Comparison of ENCODE assay signal across 12 cellular contexts in the genomic region with DNA sequence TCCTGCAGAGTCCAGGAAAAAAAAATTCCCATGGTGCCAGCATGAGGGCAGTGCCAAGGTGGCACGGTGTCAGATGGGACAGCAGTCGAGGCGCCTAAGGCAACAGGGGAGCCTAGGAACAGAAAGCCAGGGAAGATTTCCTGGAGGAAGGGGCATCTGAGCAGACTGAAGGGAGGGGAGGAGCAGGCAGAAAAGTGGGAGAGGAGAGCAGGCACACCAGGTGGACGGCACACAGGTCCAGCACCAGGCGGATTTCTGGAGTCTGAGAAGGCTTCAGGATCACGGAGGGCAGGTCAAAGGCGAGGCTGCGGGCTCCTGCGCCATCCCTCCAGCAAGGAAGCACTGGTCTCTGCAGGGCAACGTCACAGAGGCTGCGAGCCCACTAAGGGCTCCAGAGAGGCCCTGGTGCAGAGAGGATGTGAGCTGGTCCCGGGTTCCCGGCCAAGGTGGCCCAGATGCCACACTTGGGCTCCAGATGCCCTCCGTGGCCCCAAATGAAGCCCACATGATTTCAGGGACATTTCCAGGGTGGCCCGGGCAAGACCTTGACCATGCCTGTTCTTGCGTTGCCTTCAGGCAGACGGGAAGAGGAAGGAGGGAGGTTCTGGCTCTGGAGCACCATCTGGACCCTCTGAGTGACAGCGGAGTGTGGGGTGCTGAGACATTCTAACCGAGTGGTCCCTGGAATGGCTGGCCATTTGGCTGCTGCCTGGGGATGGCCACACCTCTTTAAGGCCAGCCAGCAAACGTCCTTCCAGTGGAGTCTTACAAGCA. TPM values are rescaled to one million over a fixed set of nuclear protein-coding genes. Genes with fewer than 3 reads are reported as not detected.
DNase-seq lines count a peak whose midpoint lies in the region; ATAC-seq, FAIRE-seq and TF ChIP-seq lines count a peak whose summit lies in the region.
"Had no signal": no experiment of that assay in that cellular context is flagged by ENCODE, and none has a peak within 500 bp of the region (broad histone marks: within the 10 kb centered on the region; RNA-seq: fewer than 3 reads in every experiment).

No MANE protein-coding gene starts in this region.

- no peak overlapping the region for H2BK120ac ChIP-seq in trophoblast cell (ENCODE audit: insufficient read depth, low read length, poor library complexity)

- H3K27ac Mint-ChIP-seq in activated CD4-positive, alpha-beta memory T cell treated with anti-CD3 and anti-CD28 coated beads for 36 hours, result no peak overlapping the region

- no peak overlapping the region for H2AK5ac ChIP-seq in trophoblast cell (ENCODE audit: low read length)

- H3F3A ChIP-seq in SK-N-SH (replicated peaks; ENCODE audit: insufficient read depth), result no peaks in the 10 kb centered on the region

- H4K91ac ChIP-seq in trophoblast cell (ENCODE audit: low read depth, low read length), result no peak overlapping the region

- FAIRE-seq in frontal cortex (lab: Jason Lieb, UNC), result no peak

- intact Hi-C loops in activated CD4-positive, alpha-beta memory T cell treated with anti-CD3 and anti-CD28 coated beads for 36 hours (cut with micrococcal nuclease), result loop anchor here (5.0 kb wide), 2 partner anchors 137 to 287 kb away; partner anchors contain the start of gene SAP130

- no peak for TF ChIP-seq EP300 in SK-N-SH (IDR thresholded peaks at IDR 0.05; ENCODE audit: borderline replicate concordance in 1 of 2, low read depth in 1 of 2, low read length in 1 of 2)

- no peak for ATAC-seq in SK-N-SH treated with all-trans-retinoic acid at 6 μM for 48 hours
- ATAC-seq in GM21529 (IDR thresholded peaks at IDR 0.05; ENCODE audit: unreplicated experiment), result no peak
- no peak for ATAC-seq in GM19463 (IDR thresholded peaks at IDR 0.05; ENCODE audit: unreplicated experiment)
- ATAC-seq: PC-3 had no signal

- H3K4me3 Mint-ChIP-seq in activated CD4-positive, alpha-beta memory T cell treated with anti-CD3 and anti-CD28 coated beads for 36 hours, result no peak overlapping the region

- TF ChIP-seq CTCF in SK-N-SH (IDR thresholded peaks at IDR 0.05), result no peak

- H3K4ac ChIP-seq in trophoblast cell (ENCODE audit: low read depth, low read length), result peak overlapping the region; percentile 9

- H3K9me3 ChIP-seq in SK-N-SH, result no peaks in the 10 kb centered on the region
- no peaks in the 10 kb centered on the region for H3K9me3 ChIP-seq in trophoblast cell (ENCODE audit: insufficient read depth, low read depth, low read length)
- H3K9me3 ChIP-seq: thyroid gland had no signal

- POLR2A ChIA-PET in SK-N-SH (lab: Yijun Ruan, JAX), result no interaction called here
- POLR2A ChIA-PET in activated CD4-positive, alpha-beta memory T cell treated with anti-CD3 and anti-CD28 coated beads for 36 hours (lab: Charles Lee), result no interaction called here

- peaks cover 6% of the 10 kb centered on the region; the same call in 1 of the 2 replicates for H3K79me2 ChIP-seq in SK-N-SH (ENCODE audit: insufficient read depth)
- peaks cover 26% of the 10 kb centered on the region for H3K79me2 ChIP-seq in trophoblast cell (ENCODE audit: control insufficient read depth, insufficient read depth, low read length, poor library complexity)

- H3K4me2 ChIP-seq in SK-N-SH (no peak overlapping the region), trophoblast cell (ENCODE audit: low read length) (no peak overlapping the region)

- H3K9me2 ChIP-seq in SK-N-SH, result no peaks in the 10 kb centered on the region

- peaks cover 0 to 80% of the 10 kb centered on the region in 2 experiments; a peak in 1 of 4 replicates for H3K4me1 ChIP-seq in SK-N-SH (ENCODE audit: control insufficient read depth in 1 of 2, insufficient read depth in 2 of 2, low read depth in 1 of 2, low read length in 1 of 2)
- peaks cover 8 to 13% of the 10 kb centered on the region in 2 experiments for H3K4me1 ChIP-seq in trophoblast cell (ENCODE audit: control insufficient read depth in 1 of 2, insufficient read depth in 2 of 2, low read length in 2 of 2)

- peaks cover 11% of the 10 kb centered on the region for H3K79me1 ChIP-seq in trophoblast cell (ENCODE audit: low read length)

- no peaks in the 10 kb centered on the region for H3K27me3 Mint-ChIP-seq in activated CD4-positive, alpha-beta memory T cell treated with anti-CD3 and anti-CD28 coated beads for 36 hours

- no peak overlapping the region for H3K23ac ChIP-seq in trophoblast cell (ENCODE audit: low read length)

- H3K4me1 Mint-ChIP-seq in activated CD4-positive, alpha-beta memory T cell treated with anti-CD3 and anti-CD28 coated beads for 36 hours (ENCODE audit: low read depth), result peaks cover 37% of the 10 kb centered on the region

- H3K36me3 Mint-ChIP-seq in activated CD4-positive, alpha-beta memory T cell treated with anti-CD3 and anti-CD28 coated beads for 36 hours, result no peaks in the 10 kb centered on the region

- H2AFZ ChIP-seq in SK-N-SH (ENCODE audit: low read depth), result no peak overlapping the region
- H2AFZ ChIP-seq in trophoblast cell (ENCODE audit: insufficient read depth, low read length, poor library complexity), result no peak overlapping the region

- no peak for TF ChIP-seq RAD21 in SK-N-SH (IDR thresholded peaks at IDR 0.05; ENCODE audit: low read length)

- H3K9ac ChIP-seq in SK-N-SH (no peak overlapping the region), trophoblast cell (ENCODE audit: low read length) (no peak overlapping the region)

- peak; percentile 10 for DNase-seq in SK-N-SH
- DNase-seq in activated CD4-positive, alpha-beta memory T cell treated with anti-CD3 and anti-CD28 coated beads for 36 hours, result peak; percentile 6
- DNase-seq in frontal cortex (ENCODE audit: low spot score in 2 of 2), result peak; percentile 14 to 15
- peak in 1 of 2 donors; percentile 39 for DNase-seq in trophoblast cell
- DNase-seq in CD1c-positive myeloid dendritic cell (ENCODE audit: extremely low spot score), result no peak
- DNase-seq: effector memory CD4-positive, alpha-beta T cell; PC-3 had no signal

- no peaks in the 10 kb centered on the region for H3K9me3 Mint-ChIP-seq in activated CD4-positive, alpha-beta memory T cell treated with anti-CD3 and anti-CD28 coated beads for 36 hours

- H4K20me1 ChIP-seq in SK-N-SH (ENCODE audit: insufficient read depth), result peaks cover 56% of the 10 kb centered on the region

- H3K27ac ChIP-seq in SK-N-SH (ENCODE audit: low read depth in 2 of 2, low read length in 1 of 2) (no peak overlapping the region), trophoblast cell (ENCODE audit: low read depth, low read length) (no peak overlapping the region)
- H3K27ac ChIP-seq: 22Rv1, thyroid gland had no signal

- no peak overlapping the region for H3K18ac ChIP-seq in trophoblast cell (ENCODE audit: low read length)

- no peak overlapping the region for H2BK12ac ChIP-seq in trophoblast cell (ENCODE audit: low read length)

- H3K36me3 ChIP-seq in SK-N-SH (replicated peaks in 1 of 2; ENCODE audit: control insufficient read depth in 1 of 2, insufficient read depth in 2 of 2, low read length in 1 of 2), result peaks cover 0 to 2% of the 10 kb centered on the region in 2 experiments
- H3K36me3 ChIP-seq in trophoblast cell (ENCODE audit: control insufficient read depth in 1 of 2, insufficient read depth in 2 of 2, low read length in 2 of 2), result peaks cover 18 to 25% of the 10 kb centered on the region in 2 experiments
- H3K36me3 ChIP-seq: thyroid gland had no signal

- 95% methylated on average over 11 of the region's 20 CpGs for WGBS in SK-N-SH (ENCODE audit: low lambda C conversion rate)
- no CpG with 5 or more reads among the region's 20 CpGs for WGBS in trophoblast cell (ENCODE audit: extremely low coverage, insufficient coverage, insufficient read length)

- H4K12ac ChIP-seq in trophoblast cell (ENCODE audit: low read depth, low read length), result no peak overlapping the region

- CTCF ChIA-PET in SK-N-SH (lab: Yijun Ruan, JAX), result interaction anchor here (0.6 to 2.2 kb wide), 4 partner anchors 8 to 919 kb away, joined by 3 to 6 read pairs (median 4); no protein-coding TSS in a partner anchor
- CTCF ChIA-PET in activated CD4-positive, alpha-beta memory T cell treated with anti-CD3 and anti-CD28 coated beads for 36 hours (lab: Charles Lee), result no interaction called here

- no peak overlapping the region for H3K4me3 ChIP-seq in SK-N-SH (ENCODE audit: low read depth in 2 of 2, low read length in 1 of 2)
- no peak overlapping the region for H3K4me3 ChIP-seq in trophoblast cell (ENCODE audit: low read depth, low read length)
- H3K4me3 ChIP-seq: thyroid gland had no signal

- no peak overlapping the region for H3K14ac ChIP-seq in trophoblast cell (ENCODE audit: low read length)

- H2BK5ac ChIP-seq in trophoblast cell (ENCODE audit: low read depth, low read length, poor library complexity), result no peak overlapping the region

- no peaks in the 10 kb centered on the region for H3K27me3 ChIP-seq in SK-N-SH (ENCODE audit: insufficient read depth)
- no peaks in the 10 kb centered on the region for H3K27me3 ChIP-seq in trophoblast cell (ENCODE audit: insufficient read depth, low read length)
- H3K27me3 ChIP-seq: thyroid gland had no signal

- H4K8ac ChIP-seq in trophoblast cell (ENCODE audit: low read depth, low read length), result no peak overlapping the region

TF ChIP-seq in SK-N-SH, 30 proteins besides CTCF, POLR2A, EP300 and RAD21 (continues in another document):
- no peak for TF ChIP-seq RFX5 (IDR thresholded peaks at IDR 0.05; ENCODE audit: low read length)
- no peak for TF ChIP-seq YY1 (IDR thresholded peaks at IDR 0.05; ENCODE audit: low read depth)
- TF ChIP-seq, protein P1, sequence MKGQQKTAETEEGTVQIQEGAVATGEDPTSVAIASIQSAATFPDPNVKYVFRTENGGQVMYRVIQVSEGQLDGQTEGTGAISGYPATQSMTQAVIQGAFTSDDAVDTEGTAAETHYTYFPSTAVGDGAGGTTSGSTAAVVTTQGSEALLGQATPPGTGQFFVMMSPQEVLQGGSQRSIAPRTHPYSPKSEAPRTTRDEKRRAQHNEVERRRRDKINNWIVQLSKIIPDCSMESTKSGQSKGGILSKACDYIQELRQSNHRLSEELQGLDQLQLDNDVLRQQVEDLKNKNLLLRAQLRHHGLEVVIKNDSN (IDR thresholded peaks at IDR 0.05; ENCODE audit: borderline replicate concordance, low read depth), result no peak

TF ChIP-seq in SK-N-SH treated with all-trans-retinoic acid at 6 μM for 48 hours, 23 proteins besides CTCF, POLR2A, EP300 and RAD21 (continues in another document):
- TF ChIP-seq PPARA (CRISPR knock-in tag; IDR thresholded peaks at IDR 0.05; ENCODE audit: borderline replicate concordance) (no peak), ZFP3 (CRISPR knock-in tag; IDR thresholded peaks at IDR 0.05) (no peak)

RNA-seq across cellular contexts. Expression of gene HS6ST1, which starts 4.1 kb away (rescaled TPM):
- 5.2 and 5.9 TPM in 2 replicates for polyA plus RNA-seq in SK-N-SH (2012; rRNA removed)
- 2.9 and 4.9 TPM in 2 replicates for polyA plus RNA-seq in SK-N-SH (2012; cell fraction: cytosol; rRNA removed)
- 3.4 and 3.8 TPM in 2 replicates for polyA plus RNA-seq in SK-N-SH (2012; cell fraction: nucleus; rRNA removed)
- 1 to 10 TPM; 9.1 to 9.6 TPM for total RNA-seq in activated CD4-positive, alpha-beta memory T cell treated with anti-CD3 and anti-CD28 coated beads for 36 hours
- total RNA-seq in frontal cortex, result 51.8 TPM
- 26.6 and 27.7 TPM in 2 replicates for polyA plus RNA-seq in trophoblast cell (2013)
